8 cellular contexts compared by ENCODE assay signal in the genomic region with DNA sequence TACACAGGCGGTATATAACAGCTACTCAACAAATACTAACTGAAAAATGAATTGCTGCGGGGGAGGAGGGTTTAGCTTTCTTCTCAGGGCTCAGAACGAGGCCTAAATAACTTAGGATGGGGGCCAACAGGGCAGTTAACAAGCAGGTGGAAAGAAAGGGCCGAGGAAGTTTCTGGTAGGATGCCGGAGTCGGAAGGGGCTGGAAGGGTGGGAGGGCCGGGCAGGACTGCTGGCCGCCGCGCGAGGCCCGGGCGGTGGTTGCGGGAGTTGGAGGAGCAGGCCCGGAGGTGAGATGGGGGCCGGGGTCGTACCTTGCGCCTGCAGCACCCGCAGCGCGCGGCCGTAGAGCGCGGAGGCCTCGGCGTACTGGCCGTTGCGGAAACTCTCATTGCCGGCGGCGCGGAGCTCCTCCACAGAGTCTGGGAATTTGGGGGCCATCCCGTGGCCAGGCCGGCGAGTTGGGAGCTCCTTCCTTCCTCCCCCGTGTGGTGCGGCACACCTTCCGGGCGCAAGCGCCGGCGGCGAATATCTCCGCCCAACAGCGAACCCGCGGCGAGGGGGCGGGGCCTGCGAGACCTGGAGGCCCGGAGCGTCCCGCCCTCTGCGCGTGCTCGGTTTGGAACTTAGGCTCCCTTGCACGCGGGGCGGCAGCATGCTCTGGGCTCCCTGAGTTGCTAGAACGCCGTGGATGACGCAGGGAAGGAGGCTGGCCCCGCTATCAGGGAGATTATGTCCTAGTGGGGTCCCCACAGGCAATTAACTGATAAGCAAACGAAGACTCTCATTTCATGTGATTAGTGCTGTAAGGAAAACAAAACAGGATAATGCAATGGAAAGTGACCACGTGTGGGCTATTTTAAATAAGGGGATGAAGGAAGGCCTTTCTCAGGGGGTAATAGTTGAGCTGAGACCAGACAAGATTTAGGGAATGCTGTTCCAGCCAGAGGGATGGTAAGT. TPM values are rescaled to one million over a fixed set of nuclear protein-coding genes. Genes with fewer than 3 reads are reported as not detected.
A peak's percentile ranks its signal among the peaks of the same experiment; 100 is the strongest.
DNase-seq lines count a peak whose midpoint lies in the region; ATAC-seq and TF ChIP-seq lines count a peak whose summit lies in the region.

A gene with protein sequence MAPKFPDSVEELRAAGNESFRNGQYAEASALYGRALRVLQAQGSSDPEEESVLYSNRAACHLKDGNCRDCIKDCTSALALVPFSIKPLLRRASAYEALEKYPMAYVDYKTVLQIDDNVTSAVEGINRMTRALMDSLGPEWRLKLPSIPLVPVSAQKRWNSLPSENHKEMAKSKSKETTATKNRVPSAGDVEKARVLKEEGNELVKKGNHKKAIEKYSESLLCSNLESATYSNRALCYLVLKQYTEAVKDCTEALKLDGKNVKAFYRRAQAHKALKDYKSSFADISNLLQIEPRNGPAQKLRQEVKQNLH (minus strand): TSS at position 502 of the 957 bp plus-strand sequence. CDS start 64 bp downstream, at position 438.

- H3K9ac ChIP-seq in iPS-18a (ENCODE audit: low read length): peak within 1 kb of the TSS; percentile 72
- H3K9ac ChIP-seq in skeletal muscle tissue (ENCODE audit: low read depth in 1 of 3, low read length in 3 of 3): peak within 1 kb of the TSS; percentile 68 to 78 (median 73)

- H3K27ac ChIP-seq in WERI-Rb-1 (peak within 1 kb of the TSS; percentile 70), breast epithelium (peak within 1 kb of the TSS; percentile 83 to 92), iPS-18a (ENCODE audit: low read length) (no peak within 1 kb of the TSS), skeletal muscle tissue (ENCODE audit: low read depth, low read length) (peak within 1 kb of the TSS; percentile 23)

- H3K27me3 ChIP-seq in WERI-Rb-1 (ENCODE audit: insufficient read depth, low read depth, severe bottlenecking) (no peaks in the 10 kb centered on the region), breast epithelium (no peaks in the 10 kb centered on the region), iPS-18a (ENCODE audit: control insufficient read depth, insufficient read depth, low read length) (peaks cover 26% of the 10 kb centered on the region), skeletal muscle tissue (ENCODE audit: control insufficient read depth in 3 of 3, insufficient read depth in 3 of 3, low read length in 3 of 3) (no peaks in the 10 kb centered on the region)

- POLR2A ChIA-PET in AG04449 (lab: Yijun Ruan, JAX): interaction anchor here (2.3 kb wide), 1 partner anchor 9 kb away, joined by 7 read pairs; no protein-coding TSS in a partner anchor

- TF ChIP-seq POLR2A in breast epithelium (IDR thresholded peaks at IDR 0.05): no peak

- TF ChIP-seq CTCF in AG04449 (IDR thresholded peaks at IDR 0.05; ENCODE audit: insufficient read depth, low read length, missing control alignments) (no peak), WERI-Rb-1 (IDR thresholded peaks at IDR 0.05; ENCODE audit: low read depth, low read length) (no peak), breast epithelium (IDR thresholded peaks at IDR 0.05) (no peak)

- H3K9me3 ChIP-seq in WERI-Rb-1 (ENCODE audit: severe bottlenecking): no peaks in the 10 kb centered on the region
- H3K9me3 ChIP-seq in breast epithelium: no peaks in the 10 kb centered on the region
- no peaks in the 10 kb centered on the region for H3K9me3 ChIP-seq in iPS-18a (ENCODE audit: control insufficient read depth, low read depth, low read length)
- H3K9me3 ChIP-seq in skeletal muscle tissue (ENCODE audit: control insufficient read depth in 3 of 3, low read length in 3 of 3): no peaks in the 10 kb centered on the region

- intact Hi-C loops in breast epithelium (cut with DNase I; ENCODE audit: low total_unique reads): loop anchor here (1.0 kb wide), 1 partner anchor 19 kb away; no protein-coding TSS in a partner anchor

- H3K4me1 ChIP-seq in breast epithelium (no peaks in the 10 kb centered on the region), iPS-18a (ENCODE audit: control insufficient read depth, low read depth, low read length) (peaks cover 15% of the 10 kb centered on the region), skeletal muscle tissue (ENCODE audit: control insufficient read depth in 3 of 3, insufficient read depth in 3 of 3, low read length in 3 of 3) (peaks cover 8 to 14% (median 9%) of the 10 kb centered on the region in 3 donors)

- peak; percentile 82 for ATAC-seq in GM18907 (IDR thresholded peaks at IDR 0.05; ENCODE audit: unreplicated experiment)
- ATAC-seq in HG03139 (IDR thresholded peaks at IDR 0.05; ENCODE audit: unreplicated experiment): peak; percentile 69

- DNase-seq in AG04449 (ENCODE audit: low read depth, low spot score) (peak; percentile 21), NCI-H2227 (lab: John Stamatoyannopoulos, UW; ENCODE audit: unreplicated experiment) (peak; percentile 97), WERI-Rb-1 (peak; percentile 94), breast epithelium (ENCODE audit: low spot score in 2 of 2) (peak; percentile 83 to 88)

- CTCF ChIA-PET in AG04449 (lab: Yijun Ruan, JAX): interaction anchor here (0.6 to 3.2 kb wide), 12 partner anchors 8 to 358 kb away, joined by 3 to 16 read pairs (median 4); no protein-coding TSS in a partner anchor

- H3K4me3 ChIP-seq in AG04449 (ENCODE audit: low read depth, low read length) (peak within 1 kb of the TSS; percentile 85), WERI-Rb-1 (ENCODE audit: low read depth, low read length) (peak within 1 kb of the TSS; percentile 54), breast epithelium (peak within 1 kb of the TSS; percentile 83 to 93 (median 83)), iPS-18a (ENCODE audit: low read length) (peak within 1 kb of the TSS; percentile 87), skeletal muscle tissue (ENCODE audit: low read length in 3 of 3) (peak within 1 kb of the TSS; percentile 77 to 87 (median 85))

- H3K36me3 ChIP-seq in WERI-Rb-1 (peaks cover 21% of the 10 kb centered on the region), breast epithelium (peaks cover 8% of the 10 kb centered on the region), iPS-18a (ENCODE audit: control insufficient read depth, low read depth, low read length) (peaks cover 14% of the 10 kb centered on the region), skeletal muscle tissue (ENCODE audit: control insufficient read depth in 3 of 3, insufficient read depth in 3 of 3, low read length in 3 of 3) (peaks cover 4 to 12% (median 9%) of the 10 kb centered on the region in 3 donors)

RNA-seq across cellular contexts. Expression of the gene that starts here (rescaled TPM):
- total RNA-seq in breast epithelium: 10 to 100 TPM; 14.6 to 21.0 (median 20.3) TPM
- total RNA-seq in skeletal muscle tissue: 4.2 TPM

Comparison
In these comparisons a context has a peak if more than half of its experiments do, and no peak if none do; other contexts are left out.
1. DNase-seq: peak in every context shown above with its lines; median percentile 97 in NCI-H2227; 94 in WERI-Rb-1; 86 in breast epithelium; 21 in AG04449.